ENCODE assay signal across 11 cellular contexts in genomic region chr6:30062471-30063178, GRCh38. TPM values are rescaled to one million over a fixed set of nuclear protein-coding genes. Genes with fewer than 3 reads are reported as not detected.
DNase-seq lines count a peak whose midpoint lies in the region; ATAC-seq and TF ChIP-seq lines count a peak whose summit lies in the region.
"Had no signal": no experiment of that assay in that cellular context is flagged by ENCODE, and none has a peak within 500 bp of the region (broad histone marks: within the 10 kb centered on the region; RNA-seq: fewer than 3 reads in every experiment).

No MANE protein-coding gene starts in this region.

- H3K4me1 Mint-ChIP-seq in endothelial cell (ENCODE audit: unreplicated experiment) = peaks cover 43% of the 10 kb centered on the region

- intact Hi-C loops in Panc1 (cut with micrococcal nuclease; ENCODE audit: unreplicated experiment) (no loop called here), gastrocnemius medialis (cut with DNase I; ENCODE audit: low total_unique reads) (loop anchor here (2.0 to 10.0 kb wide), 3 partner anchors 414 to 1912 kb away; partner anchors contain the start of genes ATP6V1G2, DDX39B, DXO and NFKBIL1)

- TF ChIP-seq CTCF in Panc1 (IDR thresholded peaks at IDR 0.05) (no peak), endothelial cell (IDR thresholded peaks at IDR 0.05; ENCODE audit: unreplicated experiment) (no peak), gastrocnemius medialis (IDR thresholded peaks at IDR 0.05 in 4 of 5, conservative IDR thresholded peaks at IDR 0.05 in 1 of 5) (no peak), GM10248 (IDR thresholded peaks at IDR 0.05; ENCODE audit: control extremely low read depth, extremely low read depth, low read depth, missing control alignments) (no peak)

- peak overlapping the region; percentile 96 for H3K27ac Mint-ChIP-seq in endothelial cell (ENCODE audit: unreplicated experiment)

- H3K27me3 ChIP-seq in Panc1 (ENCODE audit: control insufficient read depth, insufficient read depth, low read length) (no peaks in the 10 kb centered on the region), gastrocnemius medialis (no peaks in the 10 kb centered on the region)
- H3K27me3 ChIP-seq: SJSA1 had no signal

- no peak overlapping the region; the same call in 1 of the 2 replicates for H3K27ac ChIP-seq in Panc1 (ENCODE audit: low read length)
- peak overlapping the region; percentile 92 to 97 (median 95) for H3K27ac ChIP-seq in gastrocnemius medialis

- no peaks in the 10 kb centered on the region for H3K9me3 Mint-ChIP-seq in endothelial cell (ENCODE audit: unreplicated experiment)

- H3K4me3 Mint-ChIP-seq in endothelial cell (ENCODE audit: unreplicated experiment) = peak overlapping the region; percentile 98

- ATAC-seq in Panc1 (no peak), gastrocnemius medialis (no peak)

- BruUV-seq in Panc1 (replicated peaks; lab: Mats Ljungman, UMichigan) = no TSS peak

- H3K36me3 Mint-ChIP-seq in endothelial cell (ENCODE audit: low read depth, unreplicated experiment) = no peaks in the 10 kb centered on the region

- H3K9me3 ChIP-seq in Panc1 (ENCODE audit: control insufficient read depth, insufficient read depth, low read depth, low read length) (no peaks in the 10 kb centered on the region), gastrocnemius medialis (no peaks in the 10 kb centered on the region)
- H3K9me3 ChIP-seq: SJSA1 had no signal

- POLR2A ChIA-PET in Panc1 (lab: Charles Lee) = interaction anchor here (0.6 kb wide), 1 partner anchor 530 kb away, joined by 8 read pairs; no protein-coding TSS in a partner anchor
- POLR2A ChIA-PET in GM10248 (lab: Yijun Ruan, JAX) = no interaction called here

- H3K4me3 ChIP-seq in Panc1 (ENCODE audit: low read depth in 2 of 2, low read length in 2 of 2) (peak overlapping the region; percentile 98 to 100), gastrocnemius medialis (peak overlapping the region in 2 of 4 donors; percentile 80 to 98)

- H3K4me1 ChIP-seq in Panc1 (ENCODE audit: control insufficient read depth, insufficient read depth, low read length) (peaks cover 17% of the 10 kb centered on the region), gastrocnemius medialis (peaks cover 33% of the 10 kb centered on the region in 2 donors)

- CTCF ChIA-PET in Panc1 (lab: Charles Lee) (interaction anchor here (0.6 to 0.7 kb wide), 3 partner anchors 16 to 39 kb away, joined by 3 to 4 read pairs (median 4); no protein-coding TSS in a partner anchor), GM10248 (lab: Yijun Ruan, JAX) (no interaction called here)

- H3K36me3 ChIP-seq in Panc1 (ENCODE audit: control insufficient read depth, insufficient read depth, low read length) = peaks cover 11% of the 10 kb centered on the region; the same call in 1 of the 2 replicates
- H3K36me3 ChIP-seq in gastrocnemius medialis = peaks cover 0 to 20% of the 10 kb centered on the region in 2 donors

- in situ Hi-C loops in Panc1 (cut with HindIII; ENCODE audit: low pct_unique_long_range_greater_than_20kb, low sequenced_read_pairs) = no loop called here
- in situ Hi-C loops in gastrocnemius medialis (cut with MboI; ENCODE audit: low sequenced_read_pairs in 4 of 4) = loop anchor here in 2 of 4 donors (25.0 kb wide), 1 partner anchor 275 kb away; the partner anchor contains the start of genes RPP21 (in 2 of the 2) and TRIM39 (in 2 of the 2)

- TF ChIP-seq POLR2A in gastrocnemius medialis (IDR thresholded peaks at IDR 0.05) = no peak

- DNase-seq in DMS 273 (lab: John Stamatoyannopoulos, UW; ENCODE audit: unreplicated experiment) (peak; percentile 7), DMS 273 treated with DMSO at 0.1 percent for 48 hours (lab: John Stamatoyannopoulos, UW) (no peak), Panc1 (ENCODE audit: low read depth, low spot score) (no peak), endothelial cell (ENCODE audit: low spot score) (no peak), gastrocnemius medialis (no peak), hepatic stellate cell (ENCODE audit: low spot score) (no peak), NCI-H1436 treated with DMSO at 0.1 percent for 48 hours (lab: John Stamatoyannopoulos, UW) (no peak), GM10248 (ENCODE audit: extremely low spot score) (no peak)
- DNase-seq: mesendoderm had no signal

- peaks cover 6% of the 10 kb centered on the region for H3K27me3 Mint-ChIP-seq in endothelial cell (ENCODE audit: unreplicated experiment)

RNA-seq across cellular contexts. Expression of gene POLR1H, which starts 1.6 kb away (rescaled TPM):
- total RNA-seq in Panc1 (2021; ENCODE audit: unreplicated experiment) (24.9 TPM), endothelial cell (ENCODE audit: unreplicated experiment) (39.0 TPM), gastrocnemius medialis (10 to 100 TPM; 23.8 to 41.6 (median 27.9) TPM)
- 29.1 TPM for polyA plus RNA-seq in Panc1 (2012; ENCODE audit: insufficient read length)

RNA-seq across cellular contexts. Expression of gene PPP1R11, which starts 4.4 kb away (rescaled TPM):
- total RNA-seq in Panc1 (2021; ENCODE audit: unreplicated experiment) = 59.2 TPM
- polyA plus RNA-seq in Panc1 (2012; ENCODE audit: insufficient read length) = 53.0 TPM
- total RNA-seq in endothelial cell (ENCODE audit: unreplicated experiment) = 39.3 TPM
- 10 to 100 TPM; 34.0 to 72.4 (median 49.9) TPM for total RNA-seq in gastrocnemius medialis

RNA-seq across cellular contexts. Expression of gene RNF39, which starts 12.9 kb away (rescaled TPM):
- total RNA-seq in Panc1 (2021; ENCODE audit: unreplicated experiment) (not detected), endothelial cell (ENCODE audit: unreplicated experiment) (not detected), gastrocnemius medialis (not detected)
- 0.70 TPM for polyA plus RNA-seq in Panc1 (2012; ENCODE audit: insufficient read length)
- total RNA-seq: SJSA1 had no signal

RNA-seq across cellular contexts. Expression of gene TRIM31, which starts 50.3 kb away (rescaled TPM):
- total RNA-seq in Panc1 (2021; ENCODE audit: unreplicated experiment) (not detected), endothelial cell (ENCODE audit: unreplicated experiment) (not detected), gastrocnemius medialis (under 1 TPM in 1 of 4 donors, not detected in 3; 0.39 TPM)
- not detected for polyA plus RNA-seq in Panc1 (2012; ENCODE audit: insufficient read length)
- total RNA-seq: cerebellum, SJSA1 had no signal
